In genomic region chr2:171433763-171434670, GRCh38 we compare ENCODE assay signal across 8 cellular contexts. TPM values are rescaled to one million over a fixed set of nuclear protein-coding genes. Genes with fewer than 3 reads are reported as not detected.
DNase-seq lines count a peak whose midpoint lies in the region; ATAC-seq lines count a peak whose summit lies in the region.

A gene with protein sequence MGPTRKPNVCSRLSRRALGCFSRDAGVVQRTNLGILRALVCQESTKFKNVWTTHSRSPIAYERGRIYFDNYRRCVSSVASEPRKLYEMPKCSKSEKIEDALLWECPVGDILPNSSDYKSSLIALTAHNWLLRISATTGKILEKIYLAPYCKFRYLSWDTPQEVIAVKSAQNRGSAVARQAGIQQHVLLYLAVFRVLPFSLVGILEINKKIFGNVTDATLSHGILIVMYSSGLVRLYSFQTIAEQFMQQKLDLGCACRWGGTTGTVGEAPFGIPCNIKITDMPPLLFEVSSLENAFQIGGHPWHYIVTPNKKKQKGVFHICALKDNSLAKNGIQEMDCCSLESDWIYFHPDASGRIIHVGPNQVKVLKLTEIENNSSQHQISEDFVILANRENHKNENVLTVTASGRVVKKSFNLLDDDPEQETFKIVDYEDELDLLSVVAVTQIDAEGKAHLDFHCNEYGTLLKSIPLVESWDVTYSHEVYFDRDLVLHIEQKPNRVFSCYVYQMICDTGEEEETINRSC (plus strand): TSS chr2:171434226. CDS start chr2:171434578, 352 bp downstream.
A gene with protein sequence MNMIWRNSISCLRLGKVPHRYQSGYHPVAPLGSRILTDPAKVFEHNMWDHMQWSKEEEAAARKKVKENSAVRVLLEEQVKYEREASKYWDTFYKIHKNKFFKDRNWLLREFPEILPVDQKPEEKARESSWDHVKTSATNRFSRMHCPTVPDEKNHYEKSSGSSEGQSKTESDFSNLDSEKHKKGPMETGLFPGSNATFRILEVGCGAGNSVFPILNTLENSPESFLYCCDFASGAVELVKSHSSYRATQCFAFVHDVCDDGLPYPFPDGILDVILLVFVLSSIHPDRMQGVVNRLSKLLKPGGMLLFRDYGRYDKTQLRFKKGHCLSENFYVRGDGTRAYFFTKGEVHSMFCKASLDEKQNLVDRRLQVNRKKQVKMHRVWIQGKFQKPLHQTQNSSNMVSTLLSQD (minus strand): TSS chr2:171433990. CDS start chr2:171392185, 41,805 bp downstream.

- ATAC-seq in GM21786 (IDR thresholded peaks at IDR 0.05; ENCODE audit: unreplicated experiment), result peak; percentile 87
- peak; percentile 95 for ATAC-seq in naive thymus-derived CD4-positive, alpha-beta T cell
- ATAC-seq in stimulated activated naive B cell treated with anti-CD40 and anti-IgM and Interleukin-4, amounts not matched to agents 10 μg/mL and 1 μg/mL and 100 μg/mL, for 72 hours (replicated peaks), result peak; percentile 93 to 94

- peak; percentile 97 for DNase-seq in Daoy (ENCODE audit: low read depth)
- DNase-seq in RKO (ENCODE audit: low spot score), result peak; percentile 97
- DNase-seq in activated T-helper 1 cell treated with anti-CD3 and anti-CD28 coated beads, Interleukin-12 subunit alpha, Interleukin-12 subunit beta, Interleukin-2, Interleukin-4 antibody, amounts not matched to agents 30 ng/mL and 10 ng/mL and 1 ng/mL, durations not matched to agents 14 hours and 24 hours and 36 hours (ENCODE audit: low spot score), result peak; percentile 93
- peak; percentile 97 for DNase-seq in fibroblast of gingiva (ENCODE audit: low read depth)
- peak; percentile 84 to 93 (median 91) for DNase-seq in naive thymus-derived CD4-positive, alpha-beta T cell
- peak; percentile 96 for DNase-seq in stimulated activated naive B cell treated with anti-CD40 and anti-IgM and Interleukin-4, amounts not matched to agents 10 μg/mL and 1 μg/mL and 100 μg/mL, for 72 hours

- peak within 1 kb of the TSS; percentile 98 for H3K27ac Mint-ChIP-seq in activated T-helper 1 cell treated with anti-CD3 and anti-CD28 coated beads, Interleukin-12 subunit alpha, Interleukin-12 subunit beta, Interleukin-2, Interleukin-4 antibody, amounts not matched to agents 30 ng/mL and 10 ng/mL and 1 ng/mL, durations not matched to agents 14 hours and 24 hours and 36 hours
- H3K27ac Mint-ChIP-seq in naive thymus-derived CD4-positive, alpha-beta T cell, result peak within 1 kb of the TSS; percentile 84 to 98 (median 95)
- peak within 1 kb of the TSS; percentile 97 for H3K27ac Mint-ChIP-seq in stimulated activated naive B cell treated with anti-CD40 and anti-IgM and Interleukin-4, amounts not matched to agents 10 μg/mL and 1 μg/mL and 100 μg/mL, for 72 hours

- no peaks in the 10 kb centered on the region for H3K27me3 Mint-ChIP-seq in activated T-helper 1 cell treated with anti-CD3 and anti-CD28 coated beads, Interleukin-12 subunit alpha, Interleukin-12 subunit beta, Interleukin-2, Interleukin-4 antibody, amounts not matched to agents 30 ng/mL and 10 ng/mL and 1 ng/mL, durations not matched to agents 14 hours and 24 hours and 36 hours (ENCODE audit: insufficient read depth)
- no peaks in the 10 kb centered on the region for H3K27me3 Mint-ChIP-seq in naive thymus-derived CD4-positive, alpha-beta T cell
- H3K27me3 Mint-ChIP-seq in stimulated activated naive B cell treated with anti-CD40 and anti-IgM and Interleukin-4, amounts not matched to agents 10 μg/mL and 1 μg/mL and 100 μg/mL, for 72 hours, result no peaks in the 10 kb centered on the region

- peaks cover 12% of the 10 kb centered on the region for H3K9me3 Mint-ChIP-seq in activated T-helper 1 cell treated with anti-CD3 and anti-CD28 coated beads, Interleukin-12 subunit alpha, Interleukin-12 subunit beta, Interleukin-2, Interleukin-4 antibody, amounts not matched to agents 30 ng/mL and 10 ng/mL and 1 ng/mL, durations not matched to agents 14 hours and 24 hours and 36 hours
- peaks cover 0 to 9% (median 0%) of the 10 kb centered on the region in 11 donors for H3K9me3 Mint-ChIP-seq in naive thymus-derived CD4-positive, alpha-beta T cell
- peaks cover 4 to 6% of the 10 kb centered on the region in 2 donors for H3K9me3 Mint-ChIP-seq in stimulated activated naive B cell treated with anti-CD40 and anti-IgM and Interleukin-4, amounts not matched to agents 10 μg/mL and 1 μg/mL and 100 μg/mL, for 72 hours

- CTCF ChIA-PET in naive thymus-derived CD4-positive, alpha-beta T cell (lab: Charles Lee), result interaction anchor here (1.0 kb wide), 1 partner anchor 505 kb away, joined by 8 read pairs; the partner anchor contains the start of gene GORASP2

- H3K4me1 ChIP-seq in naive thymus-derived CD4-positive, alpha-beta T cell (ENCODE audit: control insufficient read depth in 2 of 2, insufficient read depth in 2 of 2, low read length in 2 of 2), result peaks cover 15 to 28% of the 10 kb centered on the region in 2 donors

- no peaks in the 10 kb centered on the region for H3K27me3 ChIP-seq in naive thymus-derived CD4-positive, alpha-beta T cell (ENCODE audit: control insufficient read depth in 2 of 2, insufficient read depth in 2 of 2, low read length in 2 of 2)

- POLR2A ChIA-PET in naive thymus-derived CD4-positive, alpha-beta T cell (lab: Charles Lee), result interaction anchor here (0.9 to 2.7 kb wide), 8 partner anchors 10 to 505 kb away, joined by 3 to 20 read pairs (median 3); partner anchors contain the start of gene GORASP2

- peak within 1 kb of the TSS; percentile 87 for H3K4me3 ChIP-seq in naive thymus-derived CD4-positive, alpha-beta T cell (ENCODE audit: low read length)

- H3K4me1 Mint-ChIP-seq in activated T-helper 1 cell treated with anti-CD3 and anti-CD28 coated beads, Interleukin-12 subunit alpha, Interleukin-12 subunit beta, Interleukin-2, Interleukin-4 antibody, amounts not matched to agents 30 ng/mL and 10 ng/mL and 1 ng/mL, durations not matched to agents 14 hours and 24 hours and 36 hours (ENCODE audit: low read depth), result peaks cover 28% of the 10 kb centered on the region
- H3K4me1 Mint-ChIP-seq in naive thymus-derived CD4-positive, alpha-beta T cell, result peaks cover 30 to 56% (median 51%) of the 10 kb centered on the region in 7 donors
- H3K4me1 Mint-ChIP-seq in stimulated activated naive B cell treated with anti-CD40 and anti-IgM and Interleukin-4, amounts not matched to agents 10 μg/mL and 1 μg/mL and 100 μg/mL, for 72 hours, result peaks cover 13 to 42% of the 10 kb centered on the region in 2 donors

- H3K27ac ChIP-seq in KOPT-K1 (ENCODE audit: low read depth, low read length, poor library complexity, severe bottlenecking), result peak within 1 kb of the TSS; percentile 91
- H3K27ac ChIP-seq in naive thymus-derived CD4-positive, alpha-beta T cell (ENCODE audit: low read depth, low read length), result peak within 1 kb of the TSS; percentile 92

- H3K4me3 Mint-ChIP-seq in activated T-helper 1 cell treated with anti-CD3 and anti-CD28 coated beads, Interleukin-12 subunit alpha, Interleukin-12 subunit beta, Interleukin-2, Interleukin-4 antibody, amounts not matched to agents 30 ng/mL and 10 ng/mL and 1 ng/mL, durations not matched to agents 14 hours and 24 hours and 36 hours, result peak within 1 kb of the TSS; percentile 95
- H3K4me3 Mint-ChIP-seq in naive thymus-derived CD4-positive, alpha-beta T cell, result peak within 1 kb of the TSS; percentile 82 to 97 (median 90)
- peak within 1 kb of the TSS; percentile 87 to 92 for H3K4me3 Mint-ChIP-seq in stimulated activated naive B cell treated with anti-CD40 and anti-IgM and Interleukin-4, amounts not matched to agents 10 μg/mL and 1 μg/mL and 100 μg/mL, for 72 hours

- peaks cover 32% of the 10 kb centered on the region for H3K36me3 Mint-ChIP-seq in activated T-helper 1 cell treated with anti-CD3 and anti-CD28 coated beads, Interleukin-12 subunit alpha, Interleukin-12 subunit beta, Interleukin-2, Interleukin-4 antibody, amounts not matched to agents 30 ng/mL and 10 ng/mL and 1 ng/mL, durations not matched to agents 14 hours and 24 hours and 36 hours (ENCODE audit: low read depth)
- H3K36me3 Mint-ChIP-seq in naive thymus-derived CD4-positive, alpha-beta T cell, result peaks cover under 1 to 37% (median 19%) of the 10 kb centered on the region in 5 donors
- H3K36me3 Mint-ChIP-seq in stimulated activated naive B cell treated with anti-CD40 and anti-IgM and Interleukin-4, amounts not matched to agents 10 μg/mL and 1 μg/mL and 100 μg/mL, for 72 hours, result peaks cover 37 to 55% of the 10 kb centered on the region in 2 donors

- H3K9me3 ChIP-seq in KOPT-K1 (ENCODE audit: insufficient read depth, low read length, poor library complexity, severe bottlenecking), result peaks cover 30% of the 10 kb centered on the region
- H3K9me3 ChIP-seq in naive thymus-derived CD4-positive, alpha-beta T cell (ENCODE audit: control insufficient read depth in 2 of 3, low read length in 3 of 3), result no peaks in the 10 kb centered on the region

- H3K36me3 ChIP-seq in KOPT-K1 (ENCODE audit: insufficient read depth, low read length), result peaks cover 41% of the 10 kb centered on the region
- H3K36me3 ChIP-seq in naive thymus-derived CD4-positive, alpha-beta T cell (ENCODE audit: control insufficient read depth in 2 of 3, insufficient read depth in 3 of 3, low read length in 3 of 3), result peaks cover 0 to 23% (median 0%) of the 10 kb centered on the region in 3 experiments

- intact Hi-C loops in activated T-helper 1 cell treated with anti-CD3 and anti-CD28 coated beads, Interleukin-12 subunit alpha, Interleukin-12 subunit beta, Interleukin-2, Interleukin-4 antibody, amounts not matched to agents 30 ng/mL and 10 ng/mL and 1 ng/mL, durations not matched to agents 14 hours and 24 hours and 36 hours (cut with micrococcal nuclease), result loop anchor here (1.0 to 5.0 kb wide), 12 partner anchors 13 to 1121 kb away; partner anchors contain the start of genes DYNC1I2, GORASP2 and HAT1
- intact Hi-C loops in naive thymus-derived CD4-positive, alpha-beta T cell (cut with micrococcal nuclease), result loop anchor here (1.0 to 10.0 kb wide), 18 partner anchors 18 to 1850 kb away; partner anchors contain the start of genes DYNC1I2 (in 2 of the 2), GORASP2 (in 2 of the 2), HAT1 (in 2 of the 2) and PDK1 (in 2 of the 2)

RNA-seq across cellular contexts. Expression of the first gene that starts in this region (rescaled TPM):
- total RNA-seq in Daoy (2014; rRNA removed; shearing (Covaris generic)), result 10.7 and 15.4 TPM in 2 replicates
- total RNA-seq in activated T-helper 1 cell treated with anti-CD3 and anti-CD28 coated beads, Interleukin-12 subunit alpha, Interleukin-12 subunit beta, Interleukin-2, Interleukin-4 antibody, amounts not matched to agents 30 ng/mL and 10 ng/mL and 1 ng/mL, durations not matched to agents 14 hours and 24 hours and 36 hours, result 23.9 and 24.9 TPM in 2 replicates
- 10 to 100 TPM; 19.0 to 40.3 (median 23.7) TPM for total RNA-seq in naive thymus-derived CD4-positive, alpha-beta T cell
- 10 to 100 TPM; 12.7 to 13.6 TPM for polyA plus RNA-seq in naive thymus-derived CD4-positive, alpha-beta T cell

RNA-seq across cellular contexts. Expression of the second gene that starts in this region (rescaled TPM):
- 17.1 and 20.2 TPM in 2 replicates for total RNA-seq in Daoy (2014; rRNA removed; shearing (Covaris generic))
- 31.8 and 36.4 TPM in 2 replicates for total RNA-seq in activated T-helper 1 cell treated with anti-CD3 and anti-CD28 coated beads, Interleukin-12 subunit alpha, Interleukin-12 subunit beta, Interleukin-2, Interleukin-4 antibody, amounts not matched to agents 30 ng/mL and 10 ng/mL and 1 ng/mL, durations not matched to agents 14 hours and 24 hours and 36 hours
- 10 to 100 TPM; 11.8 to 21.6 (median 14.8) TPM for total RNA-seq in naive thymus-derived CD4-positive, alpha-beta T cell
- polyA plus RNA-seq in naive thymus-derived CD4-positive, alpha-beta T cell, result 10 to 100 TPM; 15.7 to 15.9 TPM

Comparison
In these comparisons a context has a peak if more than half of its experiments do, and no peak if none do; other contexts are left out.
1. Peak in every context shown above with its lines: DNase-seq, ATAC-seq, H3K4me3 ChIP-seq and H3K27ac ChIP-seq.